8 cellular contexts compared by ENCODE assay signal in genomic region chr2:230762317-230762896, GRCh38. TPM values are rescaled to one million over a fixed set of nuclear protein-coding genes. Genes with fewer than 3 reads are reported as not detected.
DNase-seq lines count a peak whose midpoint lies in the region; ATAC-seq and TF ChIP-seq lines count a peak whose summit lies in the region.

No MANE protein-coding gene starts in this region.

- peaks cover 21 to 54% (median 44%) of the 10 kb centered on the region in 5 donors for H3K36me3 Mint-ChIP-seq in naive thymus-derived CD4-positive, alpha-beta T cell

- dilution Hi-C loops in mammary epithelial cell (cut with HindIII; ENCODE audit: low sequenced_read_pairs): no loop called here

- H3K36me3 ChIP-seq in Panc1 (ENCODE audit: control insufficient read depth, insufficient read depth, low read length): no peaks in the 10 kb centered on the region
- H3K36me3 ChIP-seq in mammary epithelial cell (ENCODE audit: insufficient read depth, low read length): peaks cover 30% of the 10 kb centered on the region
- H3K36me3 ChIP-seq in naive thymus-derived CD4-positive, alpha-beta T cell (ENCODE audit: control insufficient read depth in 2 of 3, insufficient read depth in 3 of 3, low read length in 3 of 3): peaks cover 0 to 46% (median 0%) of the 10 kb centered on the region in 3 experiments

- H3K9ac ChIP-seq in mammary epithelial cell (ENCODE audit: insufficient read depth, low read length): no peak overlapping the region

- BruUV-seq in Panc1 (replicated peaks; lab: Mats Ljungman, UMichigan) (no TSS peak), mammary epithelial cell (replicated peaks; lab: Mats Ljungman, UMichigan) (TSS peak; percentile 2)

- ATAC-seq in HG02852 (IDR thresholded peaks at IDR 0.05; ENCODE audit: unreplicated experiment) (peak; percentile 64), Panc1 (peak; percentile 99)
- peak; percentile 80 for ATAC-seq in naive thymus-derived CD4-positive, alpha-beta T cell

- H3K4me3 ChIP-seq in Panc1 (ENCODE audit: low read depth in 2 of 2, low read length in 2 of 2) (no peak overlapping the region), mammary epithelial cell (replicated peaks in 1 of 3; ENCODE audit: insufficient read depth in 1 of 3, low read depth in 2 of 3, low read length in 3 of 3) (no peak overlapping the region)
- H3K4me3 ChIP-seq in naive thymus-derived CD4-positive, alpha-beta T cell (ENCODE audit: low read length): no peak overlapping the region

- no peak overlapping the region for H3K4me3 Mint-ChIP-seq in naive thymus-derived CD4-positive, alpha-beta T cell

- POLR2A ChIA-PET in Panc1 (lab: Charles Lee): no interaction called here
- POLR2A ChIA-PET in naive thymus-derived CD4-positive, alpha-beta T cell (lab: Charles Lee): interaction anchor here (0.6 to 1.7 kb wide), 2 partner anchors 31 to 49 kb away, joined by 3 to 8 read pairs; no protein-coding TSS in a partner anchor

- H3K4me2 ChIP-seq in mammary epithelial cell (ENCODE audit: insufficient read depth, low read depth, low read length): no peak overlapping the region

- peaks cover 44 to 73% (median 63%) of the 10 kb centered on the region in 7 donors for H3K4me1 Mint-ChIP-seq in naive thymus-derived CD4-positive, alpha-beta T cell

- H3K79me2 ChIP-seq in mammary epithelial cell (ENCODE audit: insufficient read depth, low read length): peaks cover 90% of the 10 kb centered on the region

- H3K4me1 ChIP-seq in Panc1 (ENCODE audit: control insufficient read depth, insufficient read depth, low read length): no peaks in the 10 kb centered on the region
- peaks cover 18% of the 10 kb centered on the region for H3K4me1 ChIP-seq in mammary epithelial cell (ENCODE audit: insufficient read depth, low read length)
- peaks cover 19 to 26% of the 10 kb centered on the region in 2 donors for H3K4me1 ChIP-seq in naive thymus-derived CD4-positive, alpha-beta T cell (ENCODE audit: control insufficient read depth in 2 of 2, insufficient read depth in 2 of 2, low read length in 2 of 2)

- 80% methylated on average over 4 of the region's 4 CpGs for WGBS in mammary epithelial cell (ENCODE audit: low coverage, missing lambda C conversion rate)

- H3K27me3 ChIP-seq in Panc1 (ENCODE audit: control insufficient read depth, insufficient read depth, low read length) (no peaks in the 10 kb centered on the region), mammary epithelial cell (ENCODE audit: insufficient read depth, low read length) (no peaks in the 10 kb centered on the region)
- no peaks in the 10 kb centered on the region for H3K27me3 ChIP-seq in naive thymus-derived CD4-positive, alpha-beta T cell (ENCODE audit: control insufficient read depth in 2 of 2, insufficient read depth in 2 of 2, low read length in 2 of 2)

- H4K20me1 ChIP-seq in mammary epithelial cell (ENCODE audit: insufficient read depth, low read length): peaks cover 4% of the 10 kb centered on the region

- H3K27ac ChIP-seq in Panc1 (ENCODE audit: low read length) (no peak overlapping the region), mammary epithelial cell (ENCODE audit: insufficient read depth, low read depth, low read length) (no peak overlapping the region)
- no peak overlapping the region for H3K27ac ChIP-seq in naive thymus-derived CD4-positive, alpha-beta T cell (ENCODE audit: low read depth, low read length)

- no peaks in the 10 kb centered on the region for H3K9me3 Mint-ChIP-seq in naive thymus-derived CD4-positive, alpha-beta T cell

- peak overlapping the region in 5 of 9 donors; percentile 0 to 54 (median 23) for H3K27ac Mint-ChIP-seq in naive thymus-derived CD4-positive, alpha-beta T cell

- no peaks in the 10 kb centered on the region for H3K27me3 Mint-ChIP-seq in naive thymus-derived CD4-positive, alpha-beta T cell

- CTCF ChIA-PET in Panc1 (lab: Charles Lee): no interaction called here
- CTCF ChIA-PET in mammary epithelial cell (lab: Charles Lee; ENCODE audit: low non-redundant PET): no interaction called here
- CTCF ChIA-PET in naive thymus-derived CD4-positive, alpha-beta T cell (lab: Charles Lee): interaction anchor here (0.6 to 1.1 kb wide), 5 partner anchors 19 to 68 kb away, joined by 3 to 5 read pairs (median 3); no protein-coding TSS in a partner anchor

- TF ChIP-seq CTCF in Panc1 (IDR thresholded peaks at IDR 0.05): peak; percentile 82
- peak; percentile 44 to 57 for TF ChIP-seq CTCF in mammary epithelial cell (conservative IDR thresholded peaks at IDR 0.05 in 1 of 2, IDR thresholded peaks at IDR 0.05 in 1 of 2; ENCODE audit: extremely low read depth in 1 of 2, insufficient read depth in 1 of 2, low read depth in 1 of 2, low read length in 2 of 2)

- H3K9me3 ChIP-seq in Panc1 (ENCODE audit: control insufficient read depth, insufficient read depth, low read depth, low read length) (no peaks in the 10 kb centered on the region), mammary epithelial cell (replicated peaks; ENCODE audit: insufficient read depth, low read length) (no peaks in the 10 kb centered on the region)
- H3K9me3 ChIP-seq in naive thymus-derived CD4-positive, alpha-beta T cell (ENCODE audit: control insufficient read depth in 2 of 3, low read length in 3 of 3): no peaks in the 10 kb centered on the region

- no peak overlapping the region for H2AFZ ChIP-seq in mammary epithelial cell (ENCODE audit: low read depth, low read length)

- in situ Hi-C loops in Panc1 (cut with HindIII; ENCODE audit: low pct_unique_long_range_greater_than_20kb, low sequenced_read_pairs): no loop called here
- in situ Hi-C loops in mammary epithelial cell (cut with MboI; ENCODE audit: low sequenced_read_pairs in 2 of 2): no loop called here

- DNase-seq in activated T-cell treated with anti-CD3 and anti-CD28 coated beads for 1 hour (ENCODE audit: low read depth) (peak; percentile 17), activated T-cell treated with anti-CD3 and anti-CD28 coated beads for 4 hours (no peak), Panc1 (ENCODE audit: low read depth, low spot score) (no peak), mammary epithelial cell (peak; percentile 28), hypothalamus (lab: John Stamatoyannopoulos, UW) (no peak), KG1 (lab: John Stamatoyannopoulos, UW) (no peak)
- DNase-seq in naive thymus-derived CD4-positive, alpha-beta T cell: peak in 6 of 9 donors; percentile 13 to 32 (median 22)

- intact Hi-C loops in Panc1 (cut with micrococcal nuclease; ENCODE audit: unreplicated experiment) (no loop called here), mammary epithelial cell (cut with micrococcal nuclease) (loop anchor here (1.0 kb wide), 1 partner anchor 37 kb away; no protein-coding TSS in a partner anchor)
- intact Hi-C loops in naive thymus-derived CD4-positive, alpha-beta T cell (cut with micrococcal nuclease): loop anchor here (1.0 to 5.0 kb wide), 4 partner anchors 8 to 48 kb away; no protein-coding TSS in a partner anchor

RNA-seq across cellular contexts. Expression of gene CAB39, which starts 49.8 kb away (rescaled TPM):
- total RNA-seq in Panc1 (2021; ENCODE audit: unreplicated experiment) (39.9 TPM), mammary epithelial cell (100 to 1,000 TPM in 1 of 2 donors, 10 to 100 TPM in 1; 68.3 to 115 TPM)
- 24.9 TPM for polyA plus RNA-seq in Panc1 (2012; ENCODE audit: insufficient read length)
- polyA plus RNA-seq in mammary epithelial cell: 55.2 TPM
- polyA minus RNA-seq in mammary epithelial cell: 149 TPM
- total RNA-seq in naive thymus-derived CD4-positive, alpha-beta T cell: 100 to 1,000 TPM in 2 of 5 experiments, 10 to 100 TPM in 3; 71.0 to 186 (median 95.4) TPM
- polyA plus RNA-seq in naive thymus-derived CD4-positive, alpha-beta T cell: 10 to 100 TPM; 73.1 to 79.4 TPM

Comparison
In these comparisons a context has a peak if more than half of its experiments do, and no peak if none do; other contexts are left out.
1. DNase-seq: peak in activated T-cell treated with anti-CD3 and anti-CD28 coated beads for 1 hour (single experiment), mammary epithelial cell (single experiment) and naive thymus-derived CD4-positive, alpha-beta T cell (6 of 9); none in activated T-cell treated with anti-CD3 and anti-CD28 coated beads for 4 hours (single experiment), Panc1 (single experiment), hypothalamus (0 of 51) and KG1 (single experiment).
2. Peak in every context shown above with its lines, with median percentiles within 50 percentile points of each other: ATAC-seq.